In the genomic region with DNA sequence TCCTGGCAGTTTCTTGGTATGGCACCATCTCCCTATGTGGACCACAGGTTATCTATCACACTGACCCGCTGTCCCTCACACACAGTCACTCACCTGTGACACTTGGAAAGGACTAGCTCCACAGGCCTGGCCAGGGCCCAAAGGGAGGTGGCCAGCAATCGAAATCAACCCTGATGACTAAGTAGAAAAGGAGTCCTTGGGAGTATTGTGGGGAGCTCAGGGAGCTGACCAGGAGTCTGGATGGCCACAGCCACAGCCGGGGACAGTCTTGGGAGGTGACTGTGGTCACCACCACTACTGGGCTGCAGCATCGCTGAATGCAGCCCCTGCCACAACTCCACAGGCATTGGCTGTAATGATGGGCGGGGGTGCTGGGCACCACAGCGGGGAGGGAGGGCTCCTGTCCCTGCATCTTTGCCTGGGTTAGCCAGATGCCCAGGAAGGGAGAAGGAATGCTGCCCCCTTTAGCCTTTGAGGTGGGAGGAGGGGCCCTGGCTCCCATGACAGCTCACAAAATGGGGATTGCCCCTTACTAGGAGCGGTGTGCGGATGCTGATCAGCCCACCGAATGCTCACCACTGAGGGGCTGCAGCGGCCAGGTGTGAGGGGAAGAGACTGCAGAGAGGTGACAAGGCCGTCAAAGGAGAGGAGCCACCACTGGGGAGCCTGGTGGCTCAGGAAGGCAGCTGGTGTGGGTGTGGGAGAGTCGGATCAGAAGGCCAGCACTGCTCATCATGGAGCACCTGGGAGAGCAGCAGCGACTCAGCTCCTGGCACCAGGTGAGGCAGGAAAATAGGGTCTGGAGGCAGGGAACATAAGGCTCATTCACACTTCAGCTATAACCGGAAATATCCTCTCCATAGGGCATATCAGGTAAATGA, we compare ENCODE assay signal across 10 cellular contexts.
DNase-seq lines count a peak whose midpoint lies in the region; ATAC-seq and TF ChIP-seq lines count a peak whose summit lies in the region.
"Had no signal": no experiment of that assay in that cellular context is flagged by ENCODE, and none has a peak within 500 bp of the region (broad histone marks: within the 10 kb centered on the region; RNA-seq: fewer than 3 reads in every experiment).

No MANE protein-coding gene starts in this region.

- H3K9me3 Mint-ChIP-seq in activated CD4-positive, alpha-beta T cell treated with anti-CD3 and anti-CD28 coated beads, Interleukin-2, amount 10 ng/mL, durations not matched to agents 7 days and 5 days: no peaks in the 10 kb centered on the region

- H3K27me3 Mint-ChIP-seq in activated CD4-positive, alpha-beta T cell treated with anti-CD3 and anti-CD28 coated beads, Interleukin-2, amount 10 ng/mL, durations not matched to agents 7 days and 5 days: peaks cover 3% of the 10 kb centered on the region

- intact Hi-C loops in PC-3 (cut with micrococcal nuclease) (loop anchor here (2.0 to 5.0 kb wide), 3 partner anchors 42 to 127 kb away; a partner anchor contains a TSS), spleen (cut with DNase I; ENCODE audit: low total_unique reads) (loop anchor here (2.0 kb wide), 2 partner anchors 55 to 73 kb away; no protein-coding TSS in a partner anchor), uterus (cut with DNase I; ENCODE audit: low total_unique reads) (loop anchor here (2.0 to 5.0 kb wide), 2 partner anchors 57 to 73 kb away; no protein-coding TSS in a partner anchor)

- peak; percentile 12 for ATAC-seq in PC-3
- ATAC-seq in foreskin keratinocyte: peak; percentile 2
- ATAC-seq in GM18511 (IDR thresholded peaks at IDR 0.05; ENCODE audit: unreplicated experiment): no peak

- no peaks in the 10 kb centered on the region for H3K79me2 ChIP-seq in PC-3 (ENCODE audit: low read length)

- H3K27me3 ChIP-seq in PC-3 (ENCODE audit: low read length): no peaks in the 10 kb centered on the region
- H3K27me3 ChIP-seq in foreskin keratinocyte: no peaks in the 10 kb centered on the region
- H3K27me3 ChIP-seq in spleen (replicated peaks in 1 of 7): peaks cover 0 to 13% (median 0%) of the 10 kb centered on the region in 7 donors
- H3K27me3 ChIP-seq in uterus: no peaks in the 10 kb centered on the region

- TF ChIP-seq CTCF in PC-3 (conservative IDR thresholded peaks at IDR 0.05; ENCODE audit: low read depth, low read length) (no peak), foreskin keratinocyte (conservative IDR thresholded peaks at IDR 0.05) (no peak), spleen (IDR thresholded peaks at IDR 0.05 in 8 of 11, conservative IDR thresholded peaks at IDR 0.05 in 3 of 11) (no peak), uterus (IDR thresholded peaks at IDR 0.05) (no peak)

- peaks cover 55% of the 10 kb centered on the region for H3K4me1 ChIP-seq in PC-3 (ENCODE audit: insufficient read depth, low read length)
- H3K4me1 ChIP-seq in foreskin keratinocyte: peaks cover 13% of the 10 kb centered on the region
- H3K4me1 ChIP-seq in spleen: peaks cover 9 to 91% (median 58%) of the 10 kb centered on the region in 6 donors
- no peaks in the 10 kb centered on the region for H3K4me1 ChIP-seq in uterus

- peaks cover 5% of the 10 kb centered on the region for H3F3A ChIP-seq in PC-3 (ENCODE audit: low read length, unreplicated experiment)

- no peaks in the 10 kb centered on the region for H3K9me2 ChIP-seq in PC-3 (replicated peaks; ENCODE audit: low read length)

- no peaks in the 10 kb centered on the region for H3K9me3 ChIP-seq in PC-3 (ENCODE audit: low read length)
- H3K9me3 ChIP-seq in spleen: no peaks in the 10 kb centered on the region
- no peaks in the 10 kb centered on the region for H3K9me3 ChIP-seq in uterus

- no peak for TF ChIP-seq POLR2A in spleen (IDR thresholded peaks at IDR 0.05)
- no peak for TF ChIP-seq POLR2A in uterus (IDR thresholded peaks at IDR 0.05)

- H4K20me1 ChIP-seq in PC-3 (ENCODE audit: low read length): no peaks in the 10 kb centered on the region

- peak overlapping the region; percentile 86 for H3K4me2 ChIP-seq in PC-3 (ENCODE audit: low read length)

- peaks cover 64% of the 10 kb centered on the region for H3K4me1 Mint-ChIP-seq in activated CD4-positive, alpha-beta T cell treated with anti-CD3 and anti-CD28 coated beads, Interleukin-2, amount 10 ng/mL, durations not matched to agents 7 days and 5 days

- WGBS in spleen, 5 donors: 93 to 95% (median 94%) methylated on average over 12 to 14 of the region's 14 CpGs

- H3K9ac ChIP-seq in PC-3 (ENCODE audit: low read length): peak overlapping the region; percentile 86

- CTCF ChIA-PET in activated CD4-positive, alpha-beta T cell treated with anti-CD3 and anti-CD28 coated beads, Interleukin-2, amount 10 ng/mL, durations not matched to agents 7 days and 5 days (lab: Charles Lee): interaction anchor here (0.7 to 2.2 kb wide), 8 partner anchors 10 to 716 kb away, joined by 3 to 9 read pairs (median 3); no protein-coding TSS in a partner anchor
- CTCF ChIA-PET in PC-3 (lab: Charles Lee): interaction anchor here (0.6 to 3.4 kb wide), 7 partner anchors 40 to 210 kb away, joined by 3 to 44 read pairs (median 6); a partner anchor contains a TSS

- no peaks in the 10 kb centered on the region for H3K36me3 Mint-ChIP-seq in activated CD4-positive, alpha-beta T cell treated with anti-CD3 and anti-CD28 coated beads, Interleukin-2, amount 10 ng/mL, durations not matched to agents 7 days and 5 days (ENCODE audit: low read depth)

- peak overlapping the region; percentile 71 for H3K4me3 Mint-ChIP-seq in activated CD4-positive, alpha-beta T cell treated with anti-CD3 and anti-CD28 coated beads, Interleukin-2, amount 10 ng/mL, durations not matched to agents 7 days and 5 days

- H3K36me3 ChIP-seq in PC-3 (ENCODE audit: low read depth, low read length) (no peaks in the 10 kb centered on the region), spleen (no peaks in the 10 kb centered on the region), uterus (no peaks in the 10 kb centered on the region)

- no TSS peak for BruUV-seq in PC-3 (replicated peaks; lab: Mats Ljungman, UMichigan)

- peak overlapping the region; percentile 88 for H2AFZ ChIP-seq in PC-3 (ENCODE audit: low read length)

- DNase-seq in activated CD4-positive, alpha-beta T cell treated with anti-CD3 and anti-CD28 coated beads, Interleukin-2, amount 10 ng/mL, durations not matched to agents 7 days and 5 days: no peak
- no peak for DNase-seq in activated CD4-positive, alpha-beta T cell treated with anti-CD3 and anti-CD28 coated beads for 4 hours
- DNase-seq in PC-3: peak; percentile 80
- no peak for DNase-seq in foreskin keratinocyte
- peak; percentile 76 for DNase-seq in spleen
- no peak for DNase-seq in GM19238 (ENCODE audit: insufficient read length, low spot score)
- no peak for DNase-seq in uterus
- DNase-seq: AML-193, amniotic stem cell had no signal

- peak overlapping the region; percentile 86 for H3K27ac ChIP-seq in PC-3 (ENCODE audit: low read length)
- H3K27ac ChIP-seq in foreskin keratinocyte: peak overlapping the region; percentile 48
- peak overlapping the region in 4 of 8 donors; percentile 92 to 96 (median 94) for H3K27ac ChIP-seq in spleen
- H3K27ac ChIP-seq in uterus: no peak overlapping the region

- POLR2A ChIA-PET in activated CD4-positive, alpha-beta T cell treated with anti-CD3 and anti-CD28 coated beads, Interleukin-2, amount 10 ng/mL, durations not matched to agents 7 days and 5 days (lab: Charles Lee): no interaction called here
- POLR2A ChIA-PET in PC-3 (lab: Charles Lee; ENCODE audit: unreplicated experiment): interaction anchor here (0.5 to 1.1 kb wide), 4 partner anchors 40 to 285 kb away, joined by 3 to 5 read pairs (median 4); no protein-coding TSS in a partner anchor

- H3K27ac Mint-ChIP-seq in activated CD4-positive, alpha-beta T cell treated with anti-CD3 and anti-CD28 coated beads, Interleukin-2, amount 10 ng/mL, durations not matched to agents 7 days and 5 days: peak overlapping the region; percentile 91

- peak overlapping the region; percentile 64; the same call in 1 of the 2 replicates for H3K4me3 ChIP-seq in PC-3 (ENCODE audit: low read length)
- H3K4me3 ChIP-seq in spleen: peak overlapping the region in 1 of 8 donors; percentile 84
- no peak overlapping the region for H3K4me3 ChIP-seq in uterus

Comparison
In these comparisons a context has a peak if more than half of its experiments do, and no peak if none do; other contexts are left out.
1. DNase-seq: peak in PC-3 (single experiment) and spleen (single experiment); none in activated CD4-positive, alpha-beta T cell treated with anti-CD3 and anti-CD28 coated beads, Interleukin-2, amount 10 ng/mL, durations not matched to agents 7 days and 5 days (single experiment), activated CD4-positive, alpha-beta T cell treated with anti-CD3 and anti-CD28 coated beads for 4 hours (0 of 2), foreskin keratinocyte (0 of 2), GM19238 (single experiment) and uterus (0 of 2).
2. H3K27ac ChIP-seq: peak in PC-3 (single experiment) and foreskin keratinocyte (single experiment); none in uterus (0 of 2).